ENCODE assay signal across 14 cellular contexts in genomic region chr15:49370782-49371181, GRCh38. TPM values are rescaled to one million over a fixed set of nuclear protein-coding genes. Genes with fewer than 3 reads are reported as not detected.
DNase-seq lines count a peak whose midpoint lies in the region; ATAC-seq and TF ChIP-seq lines count a peak whose summit lies in the region.
"Had no signal": no experiment of that assay in that cellular context is flagged by ENCODE, and none has a peak within 500 bp of the region (broad histone marks: within the 10 kb centered on the region; RNA-seq: fewer than 3 reads in every experiment).

No MANE protein-coding gene starts in this region.

- 85% methylated on average over 1 of the region's 1 CpG for WGBS in testis, 2 donors

- no peaks in the 10 kb centered on the region for H3K79me2 ChIP-seq in MM.1S (ENCODE audit: low read length)

- H3K36me3 Mint-ChIP-seq in brain (no peaks in the 10 kb centered on the region), neural crest cell (ENCODE audit: low read depth) (peaks cover 2% of the 10 kb centered on the region)

- H3K27ac ChIP-seq in MM.1S (ENCODE audit: low read length) (no peak overlapping the region), testis (no peak overlapping the region)
- H3K27ac ChIP-seq: BLaER1, body of pancreas, SK-N-MC had no signal

- H3K4me3 Mint-ChIP-seq in brain (no peak overlapping the region), neural crest cell (no peak overlapping the region)
- H3K4me3 Mint-ChIP-seq: stimulated activated naive B cell treated with anti-CD40 and anti-IgM and Interleukin-4, amounts not matched to agents 10 μg/mL and 1 μg/mL and 100 μg/mL, for 72 hours had no signal

- no peaks in the 10 kb centered on the region for H3K4me1 Mint-ChIP-seq in brain
- H3K4me1 Mint-ChIP-seq in neural crest cell, result peaks cover 6% of the 10 kb centered on the region
- H3K4me1 Mint-ChIP-seq: stimulated activated naive B cell treated with anti-CD40 and anti-IgM and Interleukin-4, amounts not matched to agents 10 μg/mL and 1 μg/mL and 100 μg/mL, for 72 hours had no signal

- H3K9me2 ChIP-seq in MM.1S (replicated peaks; ENCODE audit: insufficient read depth, low read length), result no peaks in the 10 kb centered on the region

- H3K4me2 ChIP-seq in MM.1S (ENCODE audit: low read depth, low read length), result no peak overlapping the region
- H3K4me2 ChIP-seq: BLaER1 had no signal

- peak; percentile 32; the same call in 1 of the 2 replicates for TF ChIP-seq CTCF in MM.1S (IDR thresholded peaks at IDR 0.05; ENCODE audit: low read length)
- peak; percentile 47 to 49 for TF ChIP-seq CTCF in brain (conservative IDR thresholded peaks at IDR 0.05)
- TF ChIP-seq CTCF in neural crest cell (conservative IDR thresholded peaks at IDR 0.05), result peak; percentile 34
- no peak for TF ChIP-seq CTCF in testis (IDR thresholded peaks at IDR 0.05)

- ATAC-seq in GM21529 (IDR thresholded peaks at IDR 0.05; ENCODE audit: unreplicated experiment), result no peak
- ATAC-seq: body of pancreas; stimulated activated naive B cell treated with anti-CD40 and anti-IgM and Interleukin-4, amounts not matched to agents 10 μg/mL and 1 μg/mL and 100 μg/mL, for 72 hours had no signal

- H3K9me3 ChIP-seq in MM.1S (replicated peaks; ENCODE audit: insufficient read depth, low read length), result no peaks in the 10 kb centered on the region
- no peaks in the 10 kb centered on the region for H3K9me3 ChIP-seq in testis
- H3K9me3 ChIP-seq: BLaER1, body of pancreas had no signal

- DNase-seq in NCI-H82 (lab: John Stamatoyannopoulos, UW), result peak; percentile 6
- no peak for DNase-seq in NCI-H82 treated with DMSO at 0.1 percent for 48 hours (lab: John Stamatoyannopoulos, UW; ENCODE audit: unreplicated experiment)
- peak; percentile 15 for DNase-seq in MM.1S
- DNase-seq in neural crest cell (ENCODE audit: low read depth, low spot score), result no peak
- DNase-seq in testis, result no peak
- DNase-seq in DMS153 (lab: John Stamatoyannopoulos, UW), result no peak
- DNase-seq: body of pancreas; hippocampal formation; NCI-H1417 treated with DMSO at 0.1 percent for 48 hours; stimulated activated naive B cell treated with anti-CD40 and anti-IgM and Interleukin-4, amounts not matched to agents 10 μg/mL and 1 μg/mL and 100 μg/mL, for 72 hours had no signal

- H3K27me3 Mint-ChIP-seq in brain, result no peaks in the 10 kb centered on the region
- no peaks in the 10 kb centered on the region for H3K27me3 Mint-ChIP-seq in neural crest cell (ENCODE audit: low read depth)
- H3K27me3 Mint-ChIP-seq: stimulated activated naive B cell treated with anti-CD40 and anti-IgM and Interleukin-4, amounts not matched to agents 10 μg/mL and 1 μg/mL and 100 μg/mL, for 72 hours had no signal

- H3K4me3 ChIP-seq in MM.1S (ENCODE audit: low read length) (no peak overlapping the region), testis (no peak overlapping the region)
- H3K4me3 ChIP-seq: BLaER1, body of pancreas, SK-N-MC had no signal

- H3K9ac ChIP-seq in MM.1S (ENCODE audit: low read length), result no peak overlapping the region
- H3K9ac ChIP-seq: BLaER1 had no signal

- no peaks in the 10 kb centered on the region for H4K20me1 ChIP-seq in MM.1S (ENCODE audit: insufficient read depth, low read length)
- H4K20me1 ChIP-seq: BLaER1 had no signal

- TF ChIP-seq POLR2A in testis (IDR thresholded peaks at IDR 0.05), result no peak

- H3F3A ChIP-seq in MM.1S (ENCODE audit: insufficient read depth, low read length), result no peaks in the 10 kb centered on the region

- H2AFZ ChIP-seq in MM.1S (ENCODE audit: low read length), result no peak overlapping the region

- H3K27ac Mint-ChIP-seq in brain (no peak overlapping the region), neural crest cell (ENCODE audit: unreplicated experiment) (no peak overlapping the region)
- H3K27ac Mint-ChIP-seq: stimulated activated naive B cell treated with anti-CD40 and anti-IgM and Interleukin-4, amounts not matched to agents 10 μg/mL and 1 μg/mL and 100 μg/mL, for 72 hours had no signal

- no peaks in the 10 kb centered on the region for H3K4me1 ChIP-seq in MM.1S (ENCODE audit: low read length)
- no peaks in the 10 kb centered on the region for H3K4me1 ChIP-seq in testis
- H3K4me1 ChIP-seq: BLaER1, body of pancreas had no signal

- intact Hi-C loops in testis (cut with DNase I; ENCODE audit: low total_unique reads), result no loop called here

- H3K27me3 ChIP-seq in MM.1S (replicated peaks; ENCODE audit: insufficient read depth, low read length) (no peaks in the 10 kb centered on the region), testis (no peaks in the 10 kb centered on the region)
- H3K27me3 ChIP-seq: BLaER1, body of pancreas had no signal

- H3K9me3 Mint-ChIP-seq in brain, result no peaks in the 10 kb centered on the region
- H3K9me3 Mint-ChIP-seq in neural crest cell, result peaks cover 2% of the 10 kb centered on the region

- no peaks in the 10 kb centered on the region for H3K36me3 ChIP-seq in MM.1S (replicated peaks; ENCODE audit: insufficient read depth, low read length)
- H3K36me3 ChIP-seq in testis (ENCODE audit: low read depth, missing control alignments), result no peaks in the 10 kb centered on the region
- H3K36me3 ChIP-seq: BLaER1 had no signal

RNA-seq across cellular contexts. Expression of gene FGF7, which starts 52.3 kb away (rescaled TPM):
- polyA plus RNA-seq in brain (ENCODE audit: insufficient read depth, low read depth, low replicate concordance) (not detected), testis (ENCODE audit: insufficient read depth, low read depth, low replicate concordance) (1.6 TPM)
- total RNA-seq in neural crest cell (0.19 TPM in 1 of 2 replicates, not detected in the other), testis (1 to 10 TPM; 2.8 to 3.2 TPM)

Comparison
In these comparisons a context has a peak if more than half of its experiments do, and no peak if none do; other contexts are left out.
1. DNase-seq: peak in NCI-H82 (single experiment) and MM.1S (single experiment); none in NCI-H82 treated with DMSO at 0.1 percent for 48 hours (single experiment), neural crest cell (single experiment), testis (single experiment) and DMS153 (single experiment).
2. CTCF ChIP-seq: peak in MM.1S (single experiment), brain (2 of 2) and neural crest cell (single experiment); none in testis (0 of 3).